ENCODE assay signal across 8 cellular contexts in the genomic region with DNA sequence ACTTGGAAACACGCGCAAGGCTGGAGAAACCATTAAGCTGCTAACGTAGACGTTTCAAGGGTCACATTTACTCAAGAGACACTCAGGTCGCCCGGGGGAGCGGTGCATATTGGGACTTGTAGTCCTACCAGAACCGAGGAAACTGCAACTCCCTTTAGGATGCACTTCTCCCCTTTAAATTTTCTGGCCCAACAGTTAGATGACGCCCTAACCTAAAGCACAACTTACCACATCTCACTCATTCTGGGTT. TPM values are rescaled to one million over a fixed set of nuclear protein-coding genes. Genes with fewer than 3 reads are reported as not detected.
A peak's percentile ranks its signal among the peaks of the same experiment; 100 is the strongest.
DNase-seq lines count a peak whose midpoint lies in the region; ATAC-seq, FAIRE-seq and TF ChIP-seq lines count a peak whose summit lies in the region.

No MANE protein-coding gene starts in this region.

- CTCF ChIA-PET in activated CD4-positive, alpha-beta T cell treated with anti-CD3 and anti-CD28 coated beads, Interleukin-2, amount 10 ng/mL, durations not matched to agents 7 days and 5 days (lab: Charles Lee) = interaction anchor here (0.5 to 2.1 kb wide), 8 partner anchors 9 to 341 kb away, joined by 3 to 6 read pairs (median 3); no protein-coding TSS in a partner anchor
- CTCF ChIA-PET in HepG2 (lab: Yijun Ruan, JAX; ENCODE audit: low intra/inter-chr PET ratio, low total read pairs) = no interaction called here

- POLR2A ChIA-PET in activated CD4-positive, alpha-beta T cell treated with anti-CD3 and anti-CD28 coated beads, Interleukin-2, amount 10 ng/mL, durations not matched to agents 7 days and 5 days (lab: Charles Lee) = interaction anchor here (0.8 to 1.0 kb wide), 2 partner anchors 22 to 198 kb away, joined by 3 to 5 read pairs; no protein-coding TSS in a partner anchor
- POLR2A ChIA-PET in HepG2 (lab: Yijun Ruan, JAX) = interaction anchor here (0.6 to 2.1 kb wide), 17 partner anchors 9 to 364 kb away, joined by 3 to 22 read pairs (median 4); a partner anchor contains a TSS

- H3K27me3 ChIP-seq in HepG2 (ENCODE audit: control insufficient read depth in 1 of 2, insufficient read depth in 2 of 2, low read length in 2 of 2) (no peaks in the 10 kb centered on the region; a peak in 1 of 5 replicates), subcutaneous abdominal adipose tissue (ENCODE audit: control insufficient read depth in 5 of 5, insufficient read depth in 4 of 5, low read length in 5 of 5) (no peaks in the 10 kb centered on the region)

- H3K4me3 ChIP-seq in HepG2 (replicated peaks in 1 of 3; ENCODE audit: insufficient read depth in 1 of 3, low read depth in 2 of 3, low read length in 3 of 3) (peak overlapping the region; percentile 91 to 93 (median 92)), subcutaneous abdominal adipose tissue (ENCODE audit: low read depth in 1 of 5, low read length in 5 of 5) (peak overlapping the region; percentile 93 to 99 (median 98))

- peaks cover 9% of the 10 kb centered on the region for H3K36me3 Mint-ChIP-seq in activated CD4-positive, alpha-beta T cell treated with anti-CD3 and anti-CD28 coated beads, Interleukin-2, amount 10 ng/mL, durations not matched to agents 7 days and 5 days (ENCODE audit: low read depth)
- peaks cover 3% of the 10 kb centered on the region for H3K36me3 Mint-ChIP-seq in brain

- H3K9me3 ChIP-seq in HepG2 (ENCODE audit: low read length) = no peaks in the 10 kb centered on the region
- H3K9me3 ChIP-seq in subcutaneous abdominal adipose tissue (ENCODE audit: control insufficient read depth in 5 of 5, low read length in 5 of 5) = no peaks in the 10 kb centered on the region

- peak overlapping the region; percentile 100 for H3K4me3 Mint-ChIP-seq in activated CD4-positive, alpha-beta T cell treated with anti-CD3 and anti-CD28 coated beads, Interleukin-2, amount 10 ng/mL, durations not matched to agents 7 days and 5 days
- peak overlapping the region; percentile 89 to 100 (median 95) for H3K4me3 Mint-ChIP-seq in brain

- intact Hi-C loops in HepG2 (cut with micrococcal nuclease; ENCODE audit: unreplicated experiment) = loop anchor here (2.0 to 5.0 kb wide), 3 partner anchors 82 to 342 kb away; a partner anchor contains a TSS

- peak overlapping the region; percentile 99 for H3K27ac Mint-ChIP-seq in activated CD4-positive, alpha-beta T cell treated with anti-CD3 and anti-CD28 coated beads, Interleukin-2, amount 10 ng/mL, durations not matched to agents 7 days and 5 days
- peak overlapping the region; percentile 97 to 100 (median 98) for H3K27ac Mint-ChIP-seq in brain

- peak; percentile 52 for ATAC-seq in HG02588 (IDR thresholded peaks at IDR 0.05; ENCODE audit: unreplicated experiment)
- peak; percentile 79 for ATAC-seq in HepG2

- H3K36me3 ChIP-seq in HepG2 (replicated peaks in 1 of 2; ENCODE audit: control insufficient read depth in 1 of 2, insufficient read depth in 2 of 2, low read length in 2 of 2) = no peaks in the 10 kb centered on the region
- H3K36me3 ChIP-seq in subcutaneous abdominal adipose tissue (ENCODE audit: control insufficient read depth in 5 of 5, insufficient read depth in 5 of 5, low read length in 5 of 5) = no peaks in the 10 kb centered on the region

- peaks cover 39% of the 10 kb centered on the region for H3K4me1 Mint-ChIP-seq in activated CD4-positive, alpha-beta T cell treated with anti-CD3 and anti-CD28 coated beads, Interleukin-2, amount 10 ng/mL, durations not matched to agents 7 days and 5 days
- H3K4me1 Mint-ChIP-seq in brain = peaks cover 40% of the 10 kb centered on the region

- peaks cover 37% of the 10 kb centered on the region for H3K4me1 ChIP-seq in HepG2 (ENCODE audit: insufficient read depth, low read length)
- peaks cover 1 to 37% (median 30%) of the 10 kb centered on the region in 5 donors for H3K4me1 ChIP-seq in subcutaneous abdominal adipose tissue (ENCODE audit: control insufficient read depth in 5 of 5, insufficient read depth in 5 of 5, low read length in 5 of 5)

- 0% methylated on average over 7 of the region's 9 CpGs for WGBS in HepG2 (ENCODE audit: low lambda C conversion rate)

- peak overlapping the region; percentile 57 for H2AFZ ChIP-seq in HepG2 (ENCODE audit: low read length)

- H3K27me3 Mint-ChIP-seq in activated CD4-positive, alpha-beta T cell treated with anti-CD3 and anti-CD28 coated beads, Interleukin-2, amount 10 ng/mL, durations not matched to agents 7 days and 5 days = no peaks in the 10 kb centered on the region
- peaks cover 10% of the 10 kb centered on the region for H3K27me3 Mint-ChIP-seq in brain

- in situ Hi-C loops in HepG2 (cut with HindIII; ENCODE audit: extremely low pct_ligation_motif_present, low pct_unique_long_range_greater_than_20kb) = no loop called here

- DNase-seq in activated CD4-positive, alpha-beta T cell treated with anti-CD3 and anti-CD28 coated beads, Interleukin-2, amount 10 ng/mL, durations not matched to agents 7 days and 5 days = no peak
- no peak for DNase-seq in activated CD4-positive, alpha-beta T cell treated with anti-CD3 and anti-CD28 coated beads, Interleukin-2, amount 50 U/mL, for 1 hour
- DNase-seq in NCI-H187 treated with DMSO at 0.1 percent for 48 hours (lab: John Stamatoyannopoulos, UW) = peak; percentile 87
- DNase-seq in HepG2 (ENCODE audit: low spot score) = no peak
- no peak for DNase-seq in GM20000 (ENCODE audit: low spot score)

- H3K9ac ChIP-seq in HepG2 (ENCODE audit: insufficient read depth, low read depth, low read length) (peak overlapping the region; percentile 92), subcutaneous abdominal adipose tissue (ENCODE audit: low read length in 5 of 5) (peak overlapping the region; percentile 21 to 99 (median 98))

- peak overlapping the region; percentile 73 for H3K4me2 ChIP-seq in HepG2 (ENCODE audit: low read depth, low read length)

- peak; percentile 57 to 65; a peak in 1 of 4 replicates for TF ChIP-seq POLR2A in HepG2 (IDR thresholded peaks at IDR 0.05; ENCODE audit: insufficient read depth in 1 of 2, low read depth in 2 of 2, low read length in 2 of 2)

- no peaks in the 10 kb centered on the region for H4K20me1 ChIP-seq in HepG2 (ENCODE audit: insufficient read depth, low read length)

- TF ChIP-seq CTCF in brain (conservative IDR thresholded peaks at IDR 0.05) (no peak), HepG2 (CRISPR knock-in tag; IDR thresholded peaks at IDR 0.05) (no peak), GM20000 (IDR thresholded peaks at IDR 0.05; ENCODE audit: extremely low read depth, missing control alignments) (no peak)

- H3K27ac ChIP-seq in HepG2 (ENCODE audit: extremely low read length, insufficient read depth, low read length) (peak overlapping the region; percentile 93), subcutaneous abdominal adipose tissue (ENCODE audit: low read depth, low read length) (peak overlapping the region; percentile 95)

- H3K9me3 Mint-ChIP-seq in activated CD4-positive, alpha-beta T cell treated with anti-CD3 and anti-CD28 coated beads, Interleukin-2, amount 10 ng/mL, durations not matched to agents 7 days and 5 days = no peaks in the 10 kb centered on the region
- H3K9me3 Mint-ChIP-seq in brain = peaks cover 0 to 3% (median 0%) of the 10 kb centered on the region in 5 experiments

- H3K79me2 ChIP-seq in HepG2 (ENCODE audit: insufficient read depth, low read length) = peaks cover 32% of the 10 kb centered on the region

- TF ChIP-seq EP300 in HepG2 (IDR thresholded peaks at IDR 0.05; ENCODE audit: low read depth in 2 of 2, low read length in 2 of 2) = no peak
- TF ChIP-seq EP300 in HepG2 (CRISPR knock-in tag; IDR thresholded peaks at IDR 0.05; ENCODE audit: borderline replicate concordance) = no peak

- no peak for FAIRE-seq in HepG2 (lab: Jason Lieb, UNC)

- TF ChIP-seq RAD21 in HepG2 (CRISPR knock-in tag; IDR thresholded peaks at IDR 0.05) = no peak

- no TSS peak for BruUV-seq in HepG2 (replicated peaks; lab: Mats Ljungman, UMichigan)

TF ChIP-seq in HepG2, 621 proteins besides CTCF, POLR2A, EP300 and RAD21 (continues in another document):
- peak; percentile 16; the same call in 1 of the 2 replicates for TF ChIP-seq ZNF605 (CRISPR knock-in tag; IDR thresholded peaks at IDR 0.05)
- no peak for TF ChIP-seq MED8 (CRISPR knock-in tag; IDR thresholded peaks at IDR 0.05; ENCODE audit: insufficient replicate concordance)
- TF ChIP-seq BCL6 (CRISPR knock-in tag; IDR thresholded peaks at IDR 0.05) = peak; percentile 30; the same call in 1 of the 2 replicates
- TF ChIP-seq ZNF205 (CRISPR knock-in tag; IDR thresholded peaks at IDR 0.05) = peak; percentile 96
- peak; percentile 29 for TF ChIP-seq NR2F6 (IDR thresholded peaks at IDR 0.05)
- TF ChIP-seq NR2F6 (CRISPR knock-in tag; IDR thresholded peaks at IDR 0.05) = 0 out of 2 replicates have a peak, but pooled peaks have one; percentile 2
- peak; percentile 79; the same call in 1 of the 2 replicates for TF ChIP-seq YEATS4 (CRISPR knock-in tag; IDR thresholded peaks at IDR 0.05; ENCODE audit: borderline replicate concordance)

RNA-seq across cellular contexts. Expression of a gene that starts 0.4 kb away (rescaled TPM):
- 10 to 100 TPM; 28.4 to 29.3 TPM for total RNA-seq in activated CD4-positive, alpha-beta T cell treated with anti-CD3 and anti-CD28 coated beads, Interleukin-2, amount 10 ng/mL, durations not matched to agents 7 days and 5 days
- polyA plus RNA-seq in brain (ENCODE audit: insufficient read depth, low read depth, low replicate concordance) (7.6 TPM), HepG2 (2011; rRNA removed) (6.0 and 6.9 TPM in 2 replicates)
- total RNA-seq in HepG2 (2016; rRNA removed; fragmentation: Illumina TruSeq; extraction: Trizol) = 18.6 and 22.9 TPM in 2 replicates
- total RNA-seq in HepG2 (2016; cell fraction: cytosol; rRNA removed; fragmentation: Illumina TruSeq; extraction: Trizol; ENCODE audit: low read depth) = 4.9 and 7.2 TPM in 2 replicates
- 15.3 and 25.9 TPM in 2 replicates for total RNA-seq in HepG2 (2016; cell fraction: insoluble cytoplasmic fraction; rRNA removed; fragmentation: Illumina TruSeq; extraction: Trizol)
- 6.3 and 7.1 TPM in 2 replicates for total RNA-seq in HepG2 (2016; cell fraction: membrane; rRNA removed; fragmentation: Illumina TruSeq; extraction: Trizol)
- total RNA-seq in HepG2 (2016; cell fraction: nucleus; rRNA removed; fragmentation: Illumina TruSeq; extraction: Trizol) = 39.9 and 40.6 TPM in 2 replicates
- 1.8 and 3.1 TPM in 2 replicates for polyA plus RNA-seq in HepG2 (2011; cell fraction: cytosol; rRNA removed)
- polyA plus RNA-seq in HepG2 (2011; cell fraction: nucleus; rRNA removed) = 7.6 and 8.9 TPM in 2 replicates
- polyA plus RNA-seq in HepG2 (2012) = 6.0 and 9.1 TPM in 2 replicates
- polyA plus RNA-seq in HepG2 (2016; cell fraction: cytosol; fragmentation: Illumina TruSeq; extraction: Trizol; ENCODE audit: low read depth) = 1.2 and 1.9 TPM in 2 replicates
- 13.9 and 15.8 TPM in 2 replicates for polyA plus RNA-seq in HepG2 (2016; cell fraction: insoluble cytoplasmic fraction; fragmentation: Illumina TruSeq; extraction: Trizol; ENCODE audit: low read depth)
- 2.2 and 2.3 TPM in 2 replicates for polyA plus RNA-seq in HepG2 (2016; cell fraction: membrane; fragmentation: Illumina TruSeq; extraction: Trizol; ENCODE audit: low read depth)
- 17.8 and 21.6 TPM in 2 replicates for polyA plus RNA-seq in HepG2 (2016; cell fraction: nucleus; fragmentation: Illumina TruSeq; extraction: Trizol; ENCODE audit: insufficient read depth, low read depth)
- polyA minus RNA-seq in HepG2 (2011; rRNA and poly(A)+ RNA removed; ENCODE audit: low replicate concordance) = 21.6 and 36.0 TPM in 2 replicates
- polyA minus RNA-seq in HepG2 (2011; cell fraction: cytosol; rRNA and poly(A)+ RNA removed) = 9.2 and 11.2 TPM in 2 replicates
- 87.3 and 91.9 TPM in 2 replicates for polyA minus RNA-seq in HepG2 (2011; cell fraction: nucleus; rRNA and poly(A)+ RNA removed)
